ENCODE assay signal across 7 cellular contexts in genomic region chr19:58409010-58409790, GRCh38. TPM values are rescaled to one million over a fixed set of nuclear protein-coding genes. Genes with fewer than 3 reads are reported as not detected.
DNase-seq lines count a peak whose midpoint lies in the region; ATAC-seq, FAIRE-seq and TF ChIP-seq lines count a peak whose summit lies in the region.

No MANE protein-coding gene starts in this region.

- CTCF ChIA-PET in HCT116 (lab: Charles Lee): no interaction called here

- no peak for TF ChIP-seq RAD21 in HCT116 (IDR thresholded peaks at IDR 0.05; ENCODE audit: low read depth)

- ATAC-seq in HCT116: peak; percentile 56

- RAD21 ChIA-PET in HCT116 (lab: Charles Lee; ENCODE audit: low non-redundant PET in 1 of 2, low total read pairs in 2 of 2, uncharacterized antibody in 2 of 2, unreplicated experiment in 2 of 2): interaction anchor here in 1 of 2 experiments (0.6 kb wide), 1 partner anchor 96 kb away, joined by 3 read pairs; no protein-coding TSS in a partner anchor

- FAIRE-seq in small intestine (lab: Jason Lieb, UNC): no peak

- H4K20me1 ChIP-seq in HCT116 (ENCODE audit: insufficient read depth): no peaks in the 10 kb centered on the region

- TF ChIP-seq POLR2A in HCT116 (IDR thresholded peaks at IDR 0.05; ENCODE audit: borderline replicate concordance, extremely low read depth, insufficient read depth, insufficient read length): no peak
- TF ChIP-seq POLR2A in adrenal gland (IDR thresholded peaks at IDR 0.05): no peak

- no peaks in the 10 kb centered on the region for H3K9me3 ChIP-seq in HCT116 (ENCODE audit: control insufficient read depth in 1 of 2, insufficient read depth in 1 of 2, low read depth in 1 of 2, low read length in 2 of 2)
- no peaks in the 10 kb centered on the region for H3K9me3 ChIP-seq in adrenal gland (replicated peaks in 1 of 3)
- no peaks in the 10 kb centered on the region for H3K9me3 ChIP-seq in iPS-18c (ENCODE audit: control insufficient read depth, insufficient read depth, low read length)
- no peaks in the 10 kb centered on the region for H3K9me3 ChIP-seq in small intestine (ENCODE audit: control insufficient read depth, low read depth)

- 2 to 33% (median 7%) methylated on average over 1 to 34 of the region's 34 CpGs for WGBS in adrenal gland, 4 donors
- WGBS in small intestine, 3 donors: 4 to 5% (median 4%) methylated on average over 32 to 34 of the region's 34 CpGs

- peaks cover 56% of the 10 kb centered on the region for H3K79me2 ChIP-seq in HCT116 (ENCODE audit: insufficient read depth, low read length)

- no peak overlapping the region for H2AFZ ChIP-seq in HCT116 (ENCODE audit: low read depth, low read length, poor library complexity, severe bottlenecking)

- H3K27ac ChIP-seq in HCT116 (ENCODE audit: low read depth, low read length) (peak overlapping the region; percentile 93), adrenal gland (peak overlapping the region; percentile 11 to 96 (median 87)), small intestine (ENCODE audit: low read depth in 1 of 2, low read length in 1 of 2) (peak overlapping the region; percentile 4 to 88)

- peaks cover 16 to 25% of the 10 kb centered on the region in 2 experiments for H3K4me1 ChIP-seq in HCT116 (ENCODE audit: control insufficient read depth in 1 of 2, insufficient read depth in 2 of 2, low read length in 2 of 2)
- H3K4me1 ChIP-seq in adrenal gland (replicated peaks in 1 of 2): peaks cover 3 to 19% of the 10 kb centered on the region in 2 donors
- peaks cover 4 to 6% of the 10 kb centered on the region in 2 donors for H3K4me1 ChIP-seq in small intestine (ENCODE audit: control insufficient read depth in 2 of 2, insufficient read depth in 1 of 2, low read depth in 1 of 2, low read length in 1 of 2)

- peak overlapping the region; percentile 86 for H3K9ac ChIP-seq in HCT116 (ENCODE audit: low read length)

- peak; percentile 50 for DNase-seq in ELR (ENCODE audit: low read depth)
- no peak for DNase-seq in HCT116 (ENCODE audit: low read depth, low spot score)
- peak; percentile 78 for DNase-seq in NCI-H2227 (lab: John Stamatoyannopoulos, UW; ENCODE audit: unreplicated experiment)
- peak in 5 of 7 donors; percentile 28 to 62 (median 42) for DNase-seq in adrenal gland
- DNase-seq in small intestine: no peak
- no peak for DNase-seq in central memory CD4-positive, alpha-beta T cell

- H3K9me2 ChIP-seq in HCT116 (ENCODE audit: insufficient read depth): no peaks in the 10 kb centered on the region

- BruUV-seq in HCT116 (replicated peaks; lab: Mats Ljungman, UMichigan): TSS peak; percentile 51

- no peak for TF ChIP-seq CTCF in HCT116 (IDR thresholded peaks at IDR 0.05 in 2 of 3, conservative IDR thresholded peaks at IDR 0.05 in 1 of 3; ENCODE audit: borderline replicate concordance in 1 of 3, insufficient read depth in 1 of 3, low read depth in 2 of 3, low read length in 2 of 3)
- TF ChIP-seq CTCF in adrenal gland (IDR thresholded peaks at IDR 0.05): no peak

- peak overlapping the region; percentile 96 for H3K4me2 ChIP-seq in HCT116 (ENCODE audit: low read length)

- POLR2A ChIA-PET in HCT116 (lab: Charles Lee): interaction anchor here (0.8 to 2.0 kb wide), 4 partner anchors 33 to 111 kb away, joined by 4 to 9 read pairs (median 4); partner anchors contain the start of genes ZBTB45, ZNF324B and ZNF497

- peak overlapping the region; percentile 93 to 99 for H3K4me3 ChIP-seq in HCT116 (replicated peaks in 1 of 2; ENCODE audit: low read depth in 1 of 2, low read length in 2 of 2)
- peak overlapping the region; percentile 75 to 90 (median 76) for H3K4me3 ChIP-seq in adrenal gland
- H3K4me3 ChIP-seq in iPS-18c (ENCODE audit: insufficient read depth, low read depth, low read length): peak overlapping the region; percentile 88
- peak overlapping the region; percentile 80 for H3K4me3 ChIP-seq in small intestine (ENCODE audit: low read depth in 1 of 2, low read length in 2 of 2)

- H3K27me3 ChIP-seq in HCT116 (ENCODE audit: insufficient read depth, low read length) (no peaks in the 10 kb centered on the region), adrenal gland (no peaks in the 10 kb centered on the region), small intestine (ENCODE audit: control insufficient read depth in 2 of 2, insufficient read depth in 2 of 2, low read length in 2 of 2) (no peaks in the 10 kb centered on the region)

- intact Hi-C loops in HCT116 (cut with micrococcal nuclease) (loop anchor here (5.0 kb wide), 2 partner anchors 43 to 82 kb away; partner anchors contain the start of genes ZNF324B and ZSCAN22), adrenal gland (cut with DNase I) (no loop called here)

- H3K36me3 ChIP-seq in HCT116 (ENCODE audit: control insufficient read depth in 1 of 2, insufficient read depth in 2 of 2, low read length in 2 of 2) (no peaks in the 10 kb centered on the region), adrenal gland (replicated peaks in 1 of 2) (no peaks in the 10 kb centered on the region), small intestine (ENCODE audit: control insufficient read depth in 2 of 2, insufficient read depth in 2 of 2, low read length in 2 of 2) (no peaks in the 10 kb centered on the region)

TF ChIP-seq in HCT116, 20 proteins besides CTCF, POLR2A, EP300 and RAD21:
- TF ChIP-seq CEBPB (IDR thresholded peaks at IDR 0.05; ENCODE audit: low read depth) (no peak), SIN3A (IDR thresholded peaks at IDR 0.05; ENCODE audit: low read depth) (peak; percentile 35; the same call in 1 of the 2 replicates), EGR1 (IDR thresholded peaks at IDR 0.05; ENCODE audit: low read depth) (no peak), ZBTB33 (IDR thresholded peaks at IDR 0.05; ENCODE audit: extremely low read depth, insufficient replicate concordance, low read length) (no peak), ZFX (IDR thresholded peaks at IDR 0.05) (peak; percentile 42; the same call in 1 of the 2 replicates), ATF3 (IDR thresholded peaks at IDR 0.05) (no peak), ELF1 (IDR thresholded peaks at IDR 0.05; ENCODE audit: borderline replicate concordance, low read depth) (no peak), JUND (IDR thresholded peaks at IDR 0.05) (no peak), ZNF274 (IDR thresholded peaks at IDR 0.05; ENCODE audit: low read depth, low read length) (no peak), POLR2AphosphoS5 (IDR thresholded peaks at IDR 0.05; ENCODE audit: low read depth, low read length) (no peak)

RNA-seq across cellular contexts. Expression of gene ZNF584, which starts 0.8 kb away (rescaled TPM):
- total RNA-seq in HCT116 (2021; ENCODE audit: unreplicated experiment): 25.8 TPM
- 13.1 and 13.5 TPM in 2 replicates for polyA plus RNA-seq in HCT116 (2012)
- total RNA-seq in adrenal gland: 10 to 100 TPM; 11.7 to 37.5 (median 16.9) TPM
- 10 to 100 TPM in 1 of 3 donors, 1 to 10 TPM in 2; 7.1 to 12.3 (median 9.7) TPM for polyA plus RNA-seq in adrenal gland
- polyA plus RNA-seq in small intestine: 1 to 10 TPM; 1.8 to 7.6 (median 6.7) TPM

RNA-seq across cellular contexts. Expression of gene RNF225, which starts 13.7 kb away (rescaled TPM):
- 1.2 TPM for total RNA-seq in HCT116 (2021; ENCODE audit: unreplicated experiment)
- not detected in 2 replicates for polyA plus RNA-seq in HCT116 (2012)
- not detected for total RNA-seq in adrenal gland
- not detected for polyA plus RNA-seq in adrenal gland
- not detected for polyA plus RNA-seq in small intestine

RNA-seq across cellular contexts. Expression of gene RPS5, which starts 22.1 kb away (rescaled TPM):
- total RNA-seq in HCT116 (2021; ENCODE audit: unreplicated experiment) (1,982 TPM), adrenal gland (1,000 to 10,000 TPM in 6 of 8 donors, 100 to 1,000 TPM in 2; 839 to 1,999 (median 1,158) TPM)
- polyA plus RNA-seq in HCT116 (2012): 4,316 and 4,936 TPM in 2 replicates
- polyA plus RNA-seq in adrenal gland (1,000 to 10,000 TPM in 1 of 3 donors, 100 to 1,000 TPM in 2; 555 to 1,093 (median 722) TPM), small intestine (1,000 to 10,000 TPM in 2 of 3 donors, 100 to 1,000 TPM in 1; 863 to 1,751 (median 1,463) TPM)

RNA-seq across cellular contexts. Expression of gene ZNF837, which starts 28.4 kb away (rescaled TPM):
- 3.2 TPM for total RNA-seq in HCT116 (2021; ENCODE audit: unreplicated experiment)
- polyA plus RNA-seq in HCT116 (2012): 2.0 and 2.1 TPM in 2 replicates
- 10 to 100 TPM in 1 of 8 donors, 1 to 10 TPM in 7; 2.4 to 10.5 (median 4.6) TPM for total RNA-seq in adrenal gland
- 1 to 10 TPM in 2 of 3 donors, under 1 TPM in 1; 0.09 to 8.1 (median 6.1) TPM for polyA plus RNA-seq in adrenal gland
- polyA plus RNA-seq in small intestine: 1 to 10 TPM; 2.9 to 4.3 (median 3.4) TPM

RNA-seq across cellular contexts. Expression of gene ZNF132, which starts 30.8 kb away (rescaled TPM):
- total RNA-seq in HCT116 (2021; ENCODE audit: unreplicated experiment) (not detected), adrenal gland (1 to 10 TPM; 2.4 to 10.0 (median 4.8) TPM)
- 0.55 and 0.79 TPM in 2 replicates for polyA plus RNA-seq in HCT116 (2012)
- polyA plus RNA-seq in adrenal gland (1 to 10 TPM; 1.3 to 3.2 (median 1.4) TPM), small intestine (1 to 10 TPM in 1 of 3 donors, under 1 TPM in 2; 0.22 to 1.3 (median 0.27) TPM)

Comparison
In these comparisons a context has a peak if more than half of its experiments do, and no peak if none do; other contexts are left out.
1. DNase-seq: peak in ELR (single experiment), NCI-H2227 (single experiment) and adrenal gland (5 of 7); none in HCT116 (single experiment), small intestine (single experiment) and central memory CD4-positive, alpha-beta T cell (single experiment).
2. Peak in every context shown above with its lines, with median percentiles within 50 percentile points of each other: H3K27ac ChIP-seq and H3K4me3 ChIP-seq.